8 cellular contexts compared by ENCODE assay signal in genomic region chr11:1486054-1486825, GRCh38. TPM values are rescaled to one million over a fixed set of nuclear protein-coding genes. Genes with fewer than 3 reads are reported as not detected.
DNase-seq lines count a peak whose midpoint lies in the region; ATAC-seq and TF ChIP-seq lines count a peak whose summit lies in the region.

MOB2 (minus strand) TSS chr11:1486779; CDS start chr11:1486556, 223 bp downstream.

- H3K36me3 Mint-ChIP-seq in H9 (ENCODE audit: insufficient read depth in 1 of 3, low read depth in 3 of 3) = no peaks in the 10 kb centered on the region
- peaks cover 2% of the 10 kb centered on the region for H3K36me3 Mint-ChIP-seq in activated naive CD8-positive, alpha-beta T cell treated with anti-CD3 and anti-CD28 coated beads for 36 hours

- no peaks in the 10 kb centered on the region for H3K27me3 Mint-ChIP-seq in H9 (ENCODE audit: low read depth)
- no peaks in the 10 kb centered on the region for H3K27me3 Mint-ChIP-seq in activated naive CD8-positive, alpha-beta T cell treated with anti-CD3 and anti-CD28 coated beads for 36 hours

- no peak within 1 kb of the TSS for H3K56ac ChIP-seq in H9 (ENCODE audit: insufficient read length, low read depth, low read length)

- WGBS in H9 (ENCODE audit: extremely low coverage, insufficient read length, low lambda C conversion rate) = no CpG with 5 or more reads among the region's 31 CpGs

- H3K23ac ChIP-seq in H9 (ENCODE audit: insufficient read length, low read depth, low read length) = no peak within 1 kb of the TSS

- H2AFZ ChIP-seq in H9 (ENCODE audit: low read length) = no peak within 1 kb of the TSS

- H3K4me1 Mint-ChIP-seq in H9 = peaks cover 0 to 5% of the 10 kb centered on the region in 2 experiments; a peak in 1 of 4 replicates
- H3K4me1 Mint-ChIP-seq in activated naive CD8-positive, alpha-beta T cell treated with anti-CD3 and anti-CD28 coated beads for 36 hours = peaks cover 17% of the 10 kb centered on the region

- H3K27me3 ChIP-seq in H9 (ENCODE audit: insufficient read depth, low read length) = no peaks in the 10 kb centered on the region
- H3K27me3 ChIP-seq in skeletal muscle tissue (ENCODE audit: control insufficient read depth in 3 of 3, insufficient read depth in 3 of 3, low read length in 3 of 3) = no peaks in the 10 kb centered on the region

- no peak within 1 kb of the TSS for H3T11ph ChIP-seq in H9 (ENCODE audit: low read length)

- no peak within 1 kb of the TSS for H4K5ac ChIP-seq in H9 (ENCODE audit: insufficient read length, low read depth, low read length)

- H3K36me3 ChIP-seq in skeletal muscle tissue (ENCODE audit: control insufficient read depth in 3 of 3, insufficient read depth in 3 of 3, low read length in 3 of 3) = no peaks in the 10 kb centered on the region

- H2BK120ac ChIP-seq in H9 (ENCODE audit: low read depth, low read length, poor library complexity, severe bottlenecking) = no peak within 1 kb of the TSS

- no peak within 1 kb of the TSS for H2BK15ac ChIP-seq in H9 (ENCODE audit: low read depth, low read length)

- H3K27ac ChIP-seq in H9 (ENCODE audit: insufficient read length, low read depth, low read length) (no peak within 1 kb of the TSS), skeletal muscle tissue (ENCODE audit: low read depth, low read length) (no peak within 1 kb of the TSS)

- no peak within 1 kb of the TSS for H3K4me3 Mint-ChIP-seq in H9
- no peak within 1 kb of the TSS for H3K4me3 Mint-ChIP-seq in activated naive CD8-positive, alpha-beta T cell treated with anti-CD3 and anti-CD28 coated beads for 36 hours

- H2BK5ac ChIP-seq in H9 (ENCODE audit: insufficient read length, low read length) = no peak within 1 kb of the TSS

- no peak within 1 kb of the TSS for H4K91ac ChIP-seq in H9 (ENCODE audit: insufficient read length, low read depth, low read length)

- no peak within 1 kb of the TSS; the same call in 1 of the 2 replicates for H3K14ac ChIP-seq in H9 (ENCODE audit: insufficient read depth, low read length)

- ATAC-seq in HG03439 (IDR thresholded peaks at IDR 0.05; ENCODE audit: unreplicated experiment) = no peak

- TF ChIP-seq CTCF in H9 (conservative IDR thresholded peaks at IDR 0.05) = no peak

- peak within 1 kb of the TSS; percentile 14 to 56 (median 25) for H3K4me3 ChIP-seq in skeletal muscle tissue (ENCODE audit: low read length in 3 of 3)

- H3K9me3 Mint-ChIP-seq in H9 = no peaks in the 10 kb centered on the region
- H3K9me3 Mint-ChIP-seq in activated naive CD8-positive, alpha-beta T cell treated with anti-CD3 and anti-CD28 coated beads for 36 hours = no peaks in the 10 kb centered on the region

- no peak within 1 kb of the TSS for H3K27ac Mint-ChIP-seq in H9
- H3K27ac Mint-ChIP-seq in activated naive CD8-positive, alpha-beta T cell treated with anti-CD3 and anti-CD28 coated beads for 36 hours = no peak within 1 kb of the TSS

- H3K18ac ChIP-seq in H9 (ENCODE audit: insufficient read length, low read depth, low read length) = no peak within 1 kb of the TSS

- no peaks in the 10 kb centered on the region for H3K23me2 ChIP-seq in H9 (ENCODE audit: insufficient read length, low read depth, low read length, poor library complexity, severe bottlenecking)

- H3K79me1 ChIP-seq in H9 (ENCODE audit: insufficient read depth, low read depth, low read length, poor library complexity, severe bottlenecking) = peaks cover 3% of the 10 kb centered on the region

- no peaks in the 10 kb centered on the region for H3K9me3 ChIP-seq in H9 (ENCODE audit: control insufficient read depth, low read depth, low read length)
- H3K9me3 ChIP-seq in skeletal muscle tissue (ENCODE audit: control insufficient read depth in 3 of 3, low read length in 3 of 3) = no peaks in the 10 kb centered on the region

- H3K4me2 ChIP-seq in H9 (ENCODE audit: insufficient read depth, insufficient read length, low read length) = no peak within 1 kb of the TSS

- no peak within 1 kb of the TSS for H3K4ac ChIP-seq in H9 (ENCODE audit: low read depth, low read length)

- H3K9ac ChIP-seq in H9 (ENCODE audit: extremely low read depth, insufficient read length, low read length) = no peak within 1 kb of the TSS
- peak within 1 kb of the TSS; percentile 13 to 68 (median 32) for H3K9ac ChIP-seq in skeletal muscle tissue (ENCODE audit: low read depth in 1 of 3, low read length in 3 of 3)

- no peak within 1 kb of the TSS for H2BK12ac ChIP-seq in H9 (ENCODE audit: insufficient read length, low read depth, low read length)

- H4K20me1 ChIP-seq in H9 (ENCODE audit: control insufficient read depth, insufficient read depth, insufficient read length) = no peaks in the 10 kb centered on the region

- H4K8ac ChIP-seq in H9 (replicated peaks; ENCODE audit: insufficient read length, low read depth, low read length) = no peak within 1 kb of the TSS

- H3K79me2 ChIP-seq in H9 (ENCODE audit: insufficient read depth, low read length) = peaks cover 3% of the 10 kb centered on the region; the same call in 1 of the 2 replicates

- no peak within 1 kb of the TSS for H2BK20ac ChIP-seq in H9 (ENCODE audit: low read depth, low read length, poor library complexity, severe bottlenecking)

- H2AK5ac ChIP-seq in H9 (ENCODE audit: insufficient read length, low read length) = no peak within 1 kb of the TSS

- DNase-seq in H9 = no peak
- no peak for DNase-seq in activated naive CD8-positive, alpha-beta T cell treated with anti-CD3 and anti-CD28 coated beads for 36 hours
- peak; percentile 69 for DNase-seq in iPS-NIHi11 (ENCODE audit: low spot score)
- no peak for DNase-seq in HuH-7.5 (ENCODE audit: low spot score)
- DNase-seq in NCI-H2107 treated with DMSO at 0.1 percent for 48 hours (lab: John Stamatoyannopoulos, UW; ENCODE audit: unreplicated experiment) = no peak
- DNase-seq in NCI-H226 = no peak

- H3K4me1 ChIP-seq in H9 (ENCODE audit: insufficient read depth, low read length) = no peaks in the 10 kb centered on the region
- peaks cover 59 to 77% (median 74%) of the 10 kb centered on the region in 3 donors for H3K4me1 ChIP-seq in skeletal muscle tissue (ENCODE audit: control insufficient read depth in 3 of 3, insufficient read depth in 3 of 3, low read length in 3 of 3)

RNA-seq across cellular contexts. Expression of gene MOB2, which starts in this region (rescaled TPM):
- total RNA-seq in H9 (2021) = 22.7 and 24.2 TPM in 2 replicates
- total RNA-seq in activated naive CD8-positive, alpha-beta T cell treated with anti-CD3 and anti-CD28 coated beads for 36 hours = 10 to 100 TPM; 15.2 to 16.3 TPM
- 18.3 TPM for total RNA-seq in skeletal muscle tissue
